Comparison of ENCODE assay signal across 1 cellular context in the genomic region with DNA sequence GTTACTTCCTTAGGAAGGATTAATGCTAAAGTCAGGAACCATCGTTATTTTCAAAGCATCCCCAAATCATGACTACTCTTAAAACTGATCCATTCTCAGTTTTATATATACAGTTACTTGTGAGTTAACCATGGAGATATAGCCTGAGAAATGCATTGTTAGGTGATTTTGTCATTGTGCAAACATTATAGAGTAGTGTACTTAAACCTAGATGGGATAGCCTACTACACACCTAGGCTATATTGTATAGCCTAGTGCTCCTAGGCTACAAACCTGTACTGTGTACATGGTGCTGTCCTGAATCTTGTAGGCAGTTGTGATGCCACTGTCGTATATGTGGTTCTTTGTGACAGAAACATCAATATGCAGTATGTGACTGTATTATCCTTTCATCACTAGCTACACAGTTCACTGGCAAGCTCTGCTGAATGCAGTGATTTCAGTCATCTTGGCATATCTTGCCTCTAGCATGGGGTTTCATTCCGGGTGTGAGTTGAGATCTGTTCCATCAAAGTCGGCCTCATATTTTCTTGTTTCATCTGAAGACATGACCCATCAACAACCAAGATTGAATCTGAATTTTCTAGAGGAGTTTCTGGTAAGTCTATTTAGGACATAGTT.
TF ChIP-seq lines count a peak whose summit lies in the region.

No MANE protein-coding gene starts in this region.

TF ChIP-seq in SK-N-SH treated with all-trans-retinoic acid at 6 μM for 48 hours, 23 proteins besides CTCF, POLR2A, EP300 and RAD21 (continued from another document):
- TF ChIP-seq PATZ1 (CRISPR knock-in tag; IDR thresholded peaks at IDR 0.05; ENCODE audit: borderline replicate concordance) (no peak), ESRRG (CRISPR knock-in tag; IDR thresholded peaks at IDR 0.05) (no peak), TCF4 (CRISPR knock-in tag; IDR thresholded peaks at IDR 0.05; ENCODE audit: borderline replicate concordance) (no peak), ZNF70 (CRISPR knock-in tag; IDR thresholded peaks at IDR 0.05) (no peak), ZFP3 (CRISPR knock-in tag; IDR thresholded peaks at IDR 0.05) (no peak), PPARA (CRISPR knock-in tag; IDR thresholded peaks at IDR 0.05; ENCODE audit: borderline replicate concordance) (no peak), CSRNP3 (CRISPR knock-in tag; IDR thresholded peaks at IDR 0.05) (no peak), ZFP30 (CRISPR knock-in tag; IDR thresholded peaks at IDR 0.05) (no peak), TOX (CRISPR knock-in tag; IDR thresholded peaks at IDR 0.05; ENCODE audit: borderline replicate concordance) (no peak), POU6F1 (CRISPR knock-in tag; IDR thresholded peaks at IDR 0.05; ENCODE audit: borderline replicate concordance, low read depth) (no peak), ISL1 (CRISPR knock-in tag; IDR thresholded peaks at IDR 0.05) (no peak), GLIS3 (CRISPR knock-in tag; IDR thresholded peaks at IDR 0.05) (no peak)
